Comparison of ENCODE assay signal across 1 cellular context in the genomic region with DNA sequence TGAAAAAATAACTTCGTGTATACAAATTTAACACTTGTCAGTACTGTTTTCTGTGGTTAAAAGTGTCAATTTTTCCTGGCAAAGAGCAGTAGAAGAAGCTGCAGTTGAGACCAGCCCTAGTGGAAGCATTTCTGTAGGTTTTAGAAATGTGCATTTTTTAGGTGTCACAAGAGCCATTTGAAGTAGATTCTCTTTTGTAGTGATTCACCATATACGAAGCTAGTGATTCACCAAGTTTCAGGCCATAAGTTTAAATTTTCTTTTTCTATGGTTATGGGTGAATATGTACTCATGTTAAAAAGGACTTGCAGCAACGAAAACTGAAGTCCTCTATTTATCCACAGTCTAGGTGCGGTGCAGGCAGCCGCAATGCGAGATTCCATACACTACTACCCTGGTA.
TF ChIP-seq lines count a peak whose summit lies in the region.

No MANE protein-coding gene starts in this region.

TF ChIP-seq in IMR-90, 13 proteins besides CTCF, POLR2A, EP300 and RAD21:
- TF ChIP-seq FOS (IDR thresholded peaks at IDR 0.05; ENCODE audit: low read depth, low read length) = peak; percentile 45; the same call in 1 of the 2 replicates
- TF ChIP-seq RFX5 (IDR thresholded peaks at IDR 0.05; ENCODE audit: low read depth, low read length) = no peak
- no peak for TF ChIP-seq NFE2L2 (IDR thresholded peaks at IDR 0.05; ENCODE audit: low read depth, low read length)
